ENCODE assay signal across 8 cellular contexts in genomic region chr1:146386851-146387749, GRCh38.
A peak's percentile ranks its signal among the peaks of the same experiment; 100 is the strongest.
DNase-seq lines count a peak whose midpoint lies in the region; ATAC-seq and TF ChIP-seq lines count a peak whose summit lies in the region.
"Not testable (repeated sequence)": the region's sequence is repeated elsewhere in the genome, so short reads cannot be mapped to it uniquely, and the experiment has no call there.

No MANE protein-coding gene starts in this region.

- TF ChIP-seq CTCF in GM13977 (IDR thresholded peaks at IDR 0.05; ENCODE audit: extremely low read depth, insufficient read depth, missing control alignments); glutamatergic neuron (IDR thresholded peaks at IDR 0.05; ENCODE audit: partially characterized antibody, unreplicated experiment): not testable (repeated sequence)

- not testable (repeated sequence) for H3K36me3 Mint-ChIP-seq in activated naive CD8-positive, alpha-beta T cell treated with anti-CD3 and anti-CD28 coated beads, Interleukin-2, amount 10 ng/mL, durations not matched to agents 7 days and 5 days; glutamatergic neuron (ENCODE audit: unreplicated experiment)

- H3K9me3 Mint-ChIP-seq in activated naive CD8-positive, alpha-beta T cell treated with anti-CD3 and anti-CD28 coated beads, Interleukin-2, amount 10 ng/mL, durations not matched to agents 7 days and 5 days; glutamatergic neuron (ENCODE audit: unreplicated experiment): not testable (repeated sequence)

- POLR2A ChIA-PET in activated naive CD8-positive, alpha-beta T cell treated with anti-CD3 and anti-CD28 coated beads, Interleukin-2, amount 10 ng/mL, durations not matched to agents 7 days and 5 days (lab: Charles Lee): interaction anchor here (0.6 to 1.4 kb wide), 6 partner anchors 9 to 1875 kb away, joined by 3 to 47 read pairs (median 6); no protein-coding TSS in a partner anchor

- peaks cover 12% of the 10 kb centered on the region for H3K4me1 Mint-ChIP-seq in activated naive CD8-positive, alpha-beta T cell treated with anti-CD3 and anti-CD28 coated beads, Interleukin-2, amount 10 ng/mL, durations not matched to agents 7 days and 5 days
- not testable (repeated sequence) for H3K4me1 Mint-ChIP-seq in glutamatergic neuron (ENCODE audit: low read depth, unreplicated experiment)

- not testable (repeated sequence) for H3K27me3 Mint-ChIP-seq in activated naive CD8-positive, alpha-beta T cell treated with anti-CD3 and anti-CD28 coated beads, Interleukin-2, amount 10 ng/mL, durations not matched to agents 7 days and 5 days; glutamatergic neuron (ENCODE audit: unreplicated experiment)

- H3K27ac ChIP-seq in SK-N-MC: peak overlapping the region; percentile 88

- H3K4me3 ChIP-seq in SK-N-MC: peak overlapping the region; percentile 75

- not testable (repeated sequence) for H3K9me3 ChIP-seq in SK-N-MC (ENCODE audit: low read depth, low read length)

- in situ Hi-C loops in GM13977 (cut with MboI; ENCODE audit: low pct_unique_long_range_greater_than_20kb, low sequenced_read_pairs, unreplicated experiment): not testable (repeated sequence)

- peak overlapping the region; percentile 78 for H3K9ac ChIP-seq in SK-N-MC (ENCODE audit: insufficient read length)

- H3K4me3 Mint-ChIP-seq in activated naive CD8-positive, alpha-beta T cell treated with anti-CD3 and anti-CD28 coated beads, Interleukin-2, amount 10 ng/mL, durations not matched to agents 7 days and 5 days: peak overlapping the region; percentile 98
- H3K4me3 Mint-ChIP-seq in glutamatergic neuron (ENCODE audit: unreplicated experiment): peak overlapping the region; percentile 99

- H3K36me3 ChIP-seq in SK-N-MC (ENCODE audit: insufficient read depth, low read length): not testable (repeated sequence)

- ATAC-seq in HG02763 (IDR thresholded peaks at IDR 0.05; ENCODE audit: unreplicated experiment): peak; percentile 97
- ATAC-seq in activated naive CD8-positive, alpha-beta T cell treated with anti-CD3 and anti-CD28 coated beads, Interleukin-2, amount 10 ng/mL, durations not matched to agents 7 days and 5 days (ENCODE audit: low read depth): peak; percentile 85

- peak overlapping the region; percentile 100 for H3K27ac Mint-ChIP-seq in activated naive CD8-positive, alpha-beta T cell treated with anti-CD3 and anti-CD28 coated beads, Interleukin-2, amount 10 ng/mL, durations not matched to agents 7 days and 5 days
- peak overlapping the region; percentile 100 for H3K27ac Mint-ChIP-seq in glutamatergic neuron (ENCODE audit: unreplicated experiment)

- DNase-seq in GM13977 (ENCODE audit: low spot score): peak; percentile 66
- peak; percentile 41 for DNase-seq in NCI-H1092 (lab: John Stamatoyannopoulos, UW)
- DNase-seq in SK-N-MC (ENCODE audit: low read depth, low spot score): peak; percentile 95
- DNase-seq in activated naive CD8-positive, alpha-beta T cell treated with anti-CD3 and anti-CD28 coated beads, Interleukin-2, amount 10 ng/mL, durations not matched to agents 7 days and 5 days: peak; percentile 79
- peak; percentile 53 for DNase-seq in glutamatergic neuron
- DNase-seq in nucleus accumbens (lab: John Stamatoyannopoulos, UW): peak in 46 of 56 donors; percentile 6 to 84 (median 44)
- DNase-seq in ureter (ENCODE audit: low spot score): peak; percentile 82

Comparison
In these comparisons a context has a peak if more than half of its experiments do, and no peak if none do; other contexts are left out.
1. Peak in every context shown above with its lines: DNase-seq, ATAC-seq, H3K4me3 ChIP-seq and H3K27ac ChIP-seq.
2. DNase-seq: peak in every context shown above with its lines; median percentile 95 in SK-N-MC; 82 in ureter; 79 in activated naive CD8-positive, alpha-beta T cell treated with anti-CD3 and anti-CD28 coated beads, Interleukin-2, amount 10 ng/mL, durations not matched to agents 7 days and 5 days; 66 in GM13977; 53 in glutamatergic neuron; 44 in nucleus accumbens; 41 in NCI-H1092.